Comparison of ENCODE assay signal across 20 cellular contexts in genomic region chr9:27880640-27881039, GRCh38.
"Had no signal": no experiment of that assay in that cellular context is flagged by ENCODE, and none has a peak within 500 bp of the region (broad histone marks: within the 10 kb centered on the region; RNA-seq: fewer than 3 reads in every experiment).

No MANE protein-coding gene starts in this region.

- H3K27me3 ChIP-seq: cardiac muscle cell had no signal

- H3K4me3 Mint-ChIP-seq: activated B cell treated with CpG ODN at 0.5 μM for 24 hours; activated CD4-positive, alpha-beta memory T cell treated with anti-CD3 and anti-CD28 coated beads for 36 hours; activated CD4-positive, alpha-beta T cell treated with anti-CD3 and anti-CD28 coated beads, Interleukin-2, amount 10 ng/mL, durations not matched to agents 7 days and 5 days; activated T-cell treated with anti-CD3 and anti-CD28 coated beads, Interleukin-2, amount 50 U/mL, for 4 hours; brain had no signal

- H3K4me1 Mint-ChIP-seq: activated B cell treated with CpG ODN at 0.5 μM for 24 hours; activated CD4-positive, alpha-beta T cell treated with anti-CD3 and anti-CD28 coated beads, Interleukin-2, amount 10 ng/mL, durations not matched to agents 7 days and 5 days had no signal

- DNase-seq: activated B cell treated with CpG ODN at 0.5 μM for 24 hours; activated CD4-positive, alpha-beta memory T cell treated with anti-CD3 and anti-CD28 coated beads for 36 hours; activated CD4-positive, alpha-beta T cell treated with anti-CD3 and anti-CD28 coated beads, Interleukin-2, amount 10 ng/mL, durations not matched to agents 7 days and 5 days; activated CD8-positive, alpha-beta memory T cell treated with anti-CD3 and anti-CD28 coated beads for 24 hours; activated effector memory CD4-positive, alpha-beta T cell treated with anti-CD3 and anti-CD28 coated beads, Interleukin-2, amount 50 U/mL, for 16 hours; activated naive CD4-positive, alpha-beta T cell treated with Interleukin-2 at 50 U/mL for 16 hours; activated T-cell treated with anti-CD3 and anti-CD28 coated beads, Interleukin-2, amount 50 U/mL, for 4 hours; amygdala; Karpas-422; NCI-H1105 treated with DMSO at 0.1 percent for 48 hours; NCI-H146; NCI-H1930; NCI-H748 treated with DMSO at 0.1 percent for 48 hours; SIG-M5; T-helper 2 cell; T1000 had no signal

- ATAC-seq: activated naive CD4-positive, alpha-beta T cell treated with anti-CD3 and anti-CD28 coated beads, Interleukin-2, amount 50 U/mL, for 72 hours; activated T-cell treated with anti-CD3 and anti-CD28 coated beads, Interleukin-2, amount 50 U/mL, for 4 hours; K562 had no signal

- H3K27ac ChIP-seq: cardiac muscle cell had no signal

- H3K9me3 Mint-ChIP-seq: activated B cell treated with CpG ODN at 0.5 μM for 24 hours; activated CD4-positive, alpha-beta memory T cell treated with anti-CD3 and anti-CD28 coated beads for 36 hours; activated CD4-positive, alpha-beta T cell treated with anti-CD3 and anti-CD28 coated beads, Interleukin-2, amount 10 ng/mL, durations not matched to agents 7 days and 5 days; activated T-cell treated with anti-CD3 and anti-CD28 coated beads, Interleukin-2, amount 50 U/mL, for 4 hours had no signal

- H3K27ac Mint-ChIP-seq: activated B cell treated with CpG ODN at 0.5 μM for 24 hours; activated CD4-positive, alpha-beta memory T cell treated with anti-CD3 and anti-CD28 coated beads for 36 hours; activated CD4-positive, alpha-beta T cell treated with anti-CD3 and anti-CD28 coated beads, Interleukin-2, amount 10 ng/mL, durations not matched to agents 7 days and 5 days; activated naive CD4-positive, alpha-beta T cell treated with anti-CD3 and anti-CD28 coated beads, Interleukin-2, amount 50 U/mL, for 72 hours had no signal

- H3K4me3 ChIP-seq: cardiac muscle cell, K562 had no signal

- H3K27me3 Mint-ChIP-seq: activated B cell treated with CpG ODN at 0.5 μM for 24 hours; activated CD4-positive, alpha-beta memory T cell treated with anti-CD3 and anti-CD28 coated beads for 36 hours; activated CD4-positive, alpha-beta T cell treated with anti-CD3 and anti-CD28 coated beads, Interleukin-2, amount 10 ng/mL, durations not matched to agents 7 days and 5 days had no signal

- H3K36me3 ChIP-seq: cardiac muscle cell had no signal
